In the genomic region with DNA sequence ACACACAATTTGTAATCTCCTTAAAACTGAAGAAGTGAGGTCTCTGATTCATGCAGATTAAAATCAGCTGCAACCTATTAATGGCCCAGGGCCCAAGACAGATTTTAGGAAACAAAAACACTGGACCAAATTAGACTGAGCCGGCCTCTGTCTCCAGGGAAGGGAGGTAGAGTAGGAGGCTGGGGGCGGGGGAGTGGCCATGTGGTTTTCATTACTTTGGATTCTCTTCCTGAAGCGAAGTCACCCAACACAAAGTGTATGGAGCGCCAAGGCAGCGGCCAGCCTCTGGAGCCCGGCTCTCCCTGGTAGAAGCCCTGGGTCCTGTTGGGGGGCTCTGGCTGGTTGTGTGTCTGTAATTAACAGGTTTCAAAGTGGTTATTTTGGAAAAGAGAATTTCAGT, we compare ENCODE assay signal across 9 cellular contexts.
DNase-seq lines count a peak whose midpoint lies in the region; ATAC-seq and TF ChIP-seq lines count a peak whose summit lies in the region.
"Had no signal": no experiment of that assay in that cellular context is flagged by ENCODE, and none has a peak within 500 bp of the region (broad histone marks: within the 10 kb centered on the region; RNA-seq: fewer than 3 reads in every experiment).

No MANE protein-coding gene starts in this region.

- H3K27me3 ChIP-seq in BLaER1 (no peaks in the 10 kb centered on the region), spleen (replicated peaks in 1 of 7) (no peaks in the 10 kb centered on the region)

- intact Hi-C loops in left ventricle myocardium superior (cut with micrococcal nuclease), result no loop called here
- intact Hi-C loops in spleen (cut with DNase I; ENCODE audit: low total_unique reads), result no loop called here

- H3K27ac ChIP-seq in BLaER1, result peak overlapping the region; percentile 81
- H3K27ac ChIP-seq in skin epidermis, result peak overlapping the region in 19 of 21 experiments; percentile 5 to 82 (median 71)
- peak overlapping the region in 4 of 8 donors; percentile 2 to 87 (median 20) for H3K27ac ChIP-seq in spleen

- H3K4me3 ChIP-seq in BLaER1 (0 out of 2 replicates have a peak overlapping the region, but pooled peaks have one; percentile 31), skin epidermis (no peak overlapping the region), spleen (no peak overlapping the region)

- ATAC-seq in left ventricle myocardium superior (peak; percentile 65), GM18867 (IDR thresholded peaks at IDR 0.05; ENCODE audit: unreplicated experiment) (no peak)

- no peak for TF ChIP-seq POLR2A in spleen (IDR thresholded peaks at IDR 0.05)

- H3K4me1 ChIP-seq in BLaER1 (peaks cover 90% of the 10 kb centered on the region), spleen (peaks cover 26 to 92% (median 52%) of the 10 kb centered on the region in 6 donors)

- H3K36me3 ChIP-seq in BLaER1 (no peaks in the 10 kb centered on the region), spleen (no peaks in the 10 kb centered on the region)

- H4K20me1 ChIP-seq in BLaER1, result no peaks in the 10 kb centered on the region

- peak overlapping the region; percentile 68; the same call in 1 of the 2 replicates for H3K9ac ChIP-seq in BLaER1

- DNase-seq in amniotic epithelial cell (ENCODE audit: low read depth) (peak; percentile 37), left ventricle myocardium superior (peak; percentile 70), spleen (no peak), Ammon's horn (ENCODE audit: low spot score) (no peak), anterior cingulate cortex (lab: John Stamatoyannopoulos, UW) (no peak)
- DNase-seq: activated CD4-positive, alpha-beta memory T cell treated with anti-CD3 and anti-CD28 coated beads for 36 hours had no signal

- WGBS in spleen, 5 donors, result 74 to 95% (median 93%) methylated on average over 6 of the region's 6 CpGs

- no peak for TF ChIP-seq CTCF in spleen (IDR thresholded peaks at IDR 0.05 in 8 of 11, conservative IDR thresholded peaks at IDR 0.05 in 3 of 11)

- H3K9me3 ChIP-seq in BLaER1 (no peaks in the 10 kb centered on the region), spleen (no peaks in the 10 kb centered on the region)

- H3K4me2 ChIP-seq in BLaER1, result peak overlapping the region; percentile 95

Comparison
In these comparisons a context has a peak if more than half of its experiments do, and no peak if none do; other contexts are left out.
1. DNase-seq: peak in amniotic epithelial cell (single experiment) and left ventricle myocardium superior (single experiment); none in spleen (single experiment), Ammon's horn (single experiment) and anterior cingulate cortex (0 of 58).